In the genomic region with DNA sequence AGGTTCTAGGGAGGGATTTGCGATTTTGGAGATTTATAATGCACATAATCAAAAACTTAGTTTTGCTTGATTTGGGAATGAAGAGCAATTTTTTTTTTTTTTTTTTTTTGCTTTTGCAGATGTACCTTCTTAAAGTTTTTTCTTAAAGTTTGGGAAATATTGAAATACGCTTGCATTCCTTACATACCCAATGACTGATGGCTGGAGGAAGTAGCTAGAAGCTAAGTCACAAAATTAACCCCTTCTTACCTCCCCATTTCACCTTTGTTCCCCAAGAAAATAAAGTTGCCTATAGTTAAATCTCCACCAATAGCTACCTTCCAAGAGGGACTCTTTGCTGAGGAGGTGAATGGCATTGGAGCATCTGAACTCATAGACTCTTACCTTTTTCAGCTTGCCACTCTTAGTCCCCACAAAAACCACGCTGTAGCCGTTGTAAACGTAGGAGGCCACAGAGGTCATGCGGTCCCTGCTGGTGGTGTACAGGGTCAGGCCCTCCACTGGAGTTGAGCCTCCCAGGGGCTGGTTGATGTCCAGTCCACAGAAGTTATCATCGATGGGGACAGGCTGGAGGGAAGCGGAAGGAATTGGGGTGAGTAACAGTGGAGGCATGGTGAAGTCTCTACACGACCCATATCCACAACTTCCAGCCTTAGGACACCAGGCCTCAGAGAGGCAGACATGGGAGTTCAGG, we compare ENCODE assay signal across 1 cellular context.
TF ChIP-seq lines count a peak whose summit lies in the region.

No MANE protein-coding gene starts in this region.

TF ChIP-seq in H1, 55 proteins besides CTCF, POLR2A, EP300 and RAD21:
- TF ChIP-seq YY1 (IDR thresholded peaks at IDR 0.05; ENCODE audit: low read depth, low read length) (no peak), ASH2L (IDR thresholded peaks at IDR 0.05; ENCODE audit: low read length) (no peak), POU5F1 (IDR thresholded peaks at IDR 0.05; ENCODE audit: low read depth, low read length) (no peak)
